In the genomic region with DNA sequence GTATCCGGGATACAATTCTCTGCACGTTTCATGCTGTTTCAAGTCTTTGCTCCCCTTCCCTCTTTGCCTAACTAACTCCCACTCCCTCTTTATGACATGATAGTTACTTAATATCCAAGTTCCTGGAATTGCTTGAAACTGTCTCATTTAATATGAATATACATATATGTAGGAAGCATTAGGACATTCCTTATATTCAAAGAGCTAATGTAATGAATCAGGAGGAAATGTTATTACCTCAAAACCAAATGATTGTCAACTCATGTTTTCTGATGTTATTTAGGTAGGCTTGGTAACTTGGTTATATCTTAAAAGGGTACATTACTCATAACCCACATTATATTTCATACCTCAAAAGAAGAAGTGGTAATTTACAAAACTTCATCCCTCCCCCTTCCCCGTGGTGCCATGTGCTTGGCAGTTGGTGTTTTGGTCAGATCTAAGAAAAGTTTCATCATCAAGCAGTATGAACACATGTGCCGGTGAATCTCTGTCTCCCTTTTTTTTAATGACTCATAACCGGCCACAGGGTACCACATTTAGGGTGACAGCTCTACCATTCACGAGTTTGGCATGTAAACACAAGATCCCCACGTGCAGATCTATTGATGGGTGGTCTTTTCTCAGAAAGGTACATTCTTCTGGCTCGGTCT, we compare ENCODE assay signal across 9 cellular contexts. TPM values are rescaled to one million over a fixed set of nuclear protein-coding genes. Genes with fewer than 3 reads are reported as not detected.
DNase-seq lines count a peak whose midpoint lies in the region; ATAC-seq and TF ChIP-seq lines count a peak whose summit lies in the region.
"Had no signal": no experiment of that assay in that cellular context is flagged by ENCODE, and none has a peak within 500 bp of the region (broad histone marks: within the 10 kb centered on the region; RNA-seq: fewer than 3 reads in every experiment).

No MANE protein-coding gene starts in this region.

- POLR2A ChIA-PET in CD4-positive, alpha-beta T cell (lab: Charles Lee) = no interaction called here

- peak in 4 of 10 experiments; percentile 5 to 10 (median 7) for DNase-seq in CD4-positive, alpha-beta T cell
- DNase-seq in HPDE6-E6E7 (ENCODE audit: extremely low spot score) = peak; percentile 20
- DNase-seq in activated CD4-positive, alpha-beta T cell treated with anti-CD3 and anti-CD28 coated beads for 48 hours = peak; percentile 72
- DNase-seq in germinal center (ENCODE audit: low spot score) = peak; percentile 37
- DNase-seq in right atrium auricular region (ENCODE audit: low spot score) = no peak
- no peak for DNase-seq in SHP77 treated with DMSO at 0.1 percent for 48 hours (lab: John Stamatoyannopoulos, UW)
- DNase-seq in esophagus squamous epithelium (lab: John Stamatoyannopoulos, UW) = no peak

- TF ChIP-seq CTCF in CD4-positive, alpha-beta T cell (IDR thresholded peaks at IDR 0.05) = no peak
- TF ChIP-seq CTCF in right atrium auricular region (IDR thresholded peaks at IDR 0.05) (no peak), esophagus squamous epithelium (IDR thresholded peaks at IDR 0.05) (no peak)

- H3K27me3 Mint-ChIP-seq in CD4-positive, alpha-beta T cell = no peaks in the 10 kb centered on the region

- no peak overlapping the region for H3K27ac ChIP-seq in CD4-positive, alpha-beta T cell (ENCODE audit: low read depth, low read length)
- H3K27ac ChIP-seq in right atrium auricular region (no peak overlapping the region), esophagus squamous epithelium (no peak overlapping the region)

- H3K4me1 Mint-ChIP-seq in CD4-positive, alpha-beta T cell (ENCODE audit: low read depth) = no peaks in the 10 kb centered on the region

- H3K4me1 ChIP-seq in right atrium auricular region (no peaks in the 10 kb centered on the region), esophagus squamous epithelium (peaks cover 6 to 29% (median 10%) of the 10 kb centered on the region in 3 donors)

- ATAC-seq in CD4-positive, alpha-beta T cell (ENCODE audit: poor library complexity) = peak; percentile 75
- peak; percentile 83 for ATAC-seq in GM21360 (IDR thresholded peaks at IDR 0.05; ENCODE audit: unreplicated experiment)
- ATAC-seq: HCT116 had no signal

- no peaks in the 10 kb centered on the region for H3K27me3 ChIP-seq in CD4-positive, alpha-beta T cell (ENCODE audit: control insufficient read depth, insufficient read depth, low read length)
- H3K27me3 ChIP-seq in right atrium auricular region (no peaks in the 10 kb centered on the region), esophagus squamous epithelium (no peaks in the 10 kb centered on the region)

- no peak overlapping the region for H3K4me3 Mint-ChIP-seq in CD4-positive, alpha-beta T cell

- no peak overlapping the region for H3K27ac Mint-ChIP-seq in CD4-positive, alpha-beta T cell

- no peak overlapping the region for H3K4me3 ChIP-seq in right atrium auricular region
- H3K4me3 ChIP-seq in esophagus squamous epithelium = peak overlapping the region in 1 of 4 donors; percentile 10

- no peaks in the 10 kb centered on the region for H3K36me3 ChIP-seq in right atrium auricular region
- H3K36me3 ChIP-seq in esophagus squamous epithelium = no peaks in the 10 kb centered on the region

- CTCF ChIA-PET in CD4-positive, alpha-beta T cell (lab: Charles Lee) = no interaction called here

- no peak for TF ChIP-seq POLR2A in esophagus squamous epithelium (IDR thresholded peaks at IDR 0.05)

- no peaks in the 10 kb centered on the region for H3K36me3 Mint-ChIP-seq in CD4-positive, alpha-beta T cell (ENCODE audit: low read depth)

- WGBS in esophagus squamous epithelium, 2 donors = 44 to 55% methylated on average over 8 of the region's 8 CpGs

- no peaks in the 10 kb centered on the region for H3K9me3 Mint-ChIP-seq in CD4-positive, alpha-beta T cell

- no peaks in the 10 kb centered on the region for H3K9me3 ChIP-seq in CD4-positive, alpha-beta T cell (ENCODE audit: control insufficient read depth, low read length)
- no peaks in the 10 kb centered on the region for H3K9me3 ChIP-seq in right atrium auricular region
- H3K9me3 ChIP-seq in esophagus squamous epithelium = no peaks in the 10 kb centered on the region

- intact Hi-C loops in CD4-positive, alpha-beta T cell (cut with DNase I, micrococcal nuclease) = no loop called here
- intact Hi-C loops in esophagus squamous epithelium (cut with DNase I) = no loop called here

RNA-seq across cellular contexts. Expression of gene HCAR2, which starts 56.5 kb away (rescaled TPM):
- total RNA-seq in CD4-positive, alpha-beta T cell = under 1 TPM; 0.19 to 0.39 TPM
- total RNA-seq in right atrium auricular region (under 1 TPM in 1 of 2 donors, not detected in 1; 0.79 TPM), esophagus squamous epithelium (10 to 100 TPM; 12.0 to 24.1 (median 17.7) TPM)

Comparison
In these comparisons a context has a peak if more than half of its experiments do, and no peak if none do; other contexts are left out.
1. DNase-seq: peak in HPDE6-E6E7 (single experiment), activated CD4-positive, alpha-beta T cell treated with anti-CD3 and anti-CD28 coated beads for 48 hours (single experiment) and germinal center (single experiment); none in right atrium auricular region (single experiment), SHP77 treated with DMSO at 0.1 percent for 48 hours (single experiment) and esophagus squamous epithelium (single experiment).
2. RNA of gene HCAR2, which starts 56.5 kb away (total RNA-seq): 12.0 to 24.1 TPM in esophagus squamous epithelium; 0.79 TPM in right atrium auricular region and 0.19 to 0.39 TPM in CD4-positive, alpha-beta T cell; every median in the first group is over 4 times any median in the second.